In genomic region chr22:38228326-38228872, GRCh38 we compare ENCODE assay signal across 14 cellular contexts. TPM values are rescaled to one million over a fixed set of nuclear protein-coding genes. Genes with fewer than 3 reads are reported as not detected.
DNase-seq lines count a peak whose midpoint lies in the region; ATAC-seq and TF ChIP-seq lines count a peak whose summit lies in the region.
"Had no signal": no experiment of that assay in that cellular context is flagged by ENCODE, and none has a peak within 500 bp of the region (broad histone marks: within the 10 kb centered on the region; RNA-seq: fewer than 3 reads in every experiment).

No MANE protein-coding gene starts in this region.

- peak overlapping the region; percentile 4 for H3K4me2 ChIP-seq in neural progenitor cell

- peaks cover 3% of the 10 kb centered on the region for H4K20me1 ChIP-seq in neural progenitor cell (ENCODE audit: low read depth)

- H3K27me3 ChIP-seq in left ventricle myocardium inferior (ENCODE audit: low read depth): no peaks in the 10 kb centered on the region
- H3K27me3 ChIP-seq in neural progenitor cell: no peaks in the 10 kb centered on the region

- no peaks in the 10 kb centered on the region for H3F3A ChIP-seq in neural progenitor cell (ENCODE audit: low read depth)

- H3K4me3 ChIP-seq in left ventricle myocardium inferior (no peak overlapping the region), neural progenitor cell (no peak overlapping the region)
- H3K4me3 ChIP-seq: GM12878, SK-N-MC had no signal

- no peaks in the 10 kb centered on the region for H3K9me3 Mint-ChIP-seq in effector memory CD8-positive, alpha-beta T cell
- no peaks in the 10 kb centered on the region for H3K9me3 Mint-ChIP-seq in neural progenitor cell

- ATAC-seq in left ventricle myocardium superior (no peak), GM21576 (IDR thresholded peaks at IDR 0.05; ENCODE audit: unreplicated experiment) (no peak), HG03135 (IDR thresholded peaks at IDR 0.05; ENCODE audit: unreplicated experiment) (no peak)
- ATAC-seq in effector memory CD8-positive, alpha-beta T cell (replicated peaks): no peak
- ATAC-seq: GM12878, left lobe of liver had no signal

- TF ChIP-seq CTCF in left ventricle myocardium inferior (IDR thresholded peaks at IDR 0.05; ENCODE audit: borderline replicate concordance) (no peak), neural progenitor cell (IDR thresholded peaks at IDR 0.05) (no peak)

- H3K9ac ChIP-seq in neural progenitor cell: no peak overlapping the region

- no peaks in the 10 kb centered on the region for H3K9me3 ChIP-seq in left ventricle myocardium inferior (replicated peaks)
- no peaks in the 10 kb centered on the region for H3K9me3 ChIP-seq in neural progenitor cell (ENCODE audit: low read depth)

- H3K27ac ChIP-seq in left ventricle myocardium inferior (replicated peaks) (peak overlapping the region; percentile 86), neural progenitor cell (no peak overlapping the region)
- H3K27ac ChIP-seq: SK-N-MC had no signal

- H3K27me3 Mint-ChIP-seq in effector memory CD8-positive, alpha-beta T cell: no peaks in the 10 kb centered on the region
- peaks cover 2% of the 10 kb centered on the region for H3K27me3 Mint-ChIP-seq in neural progenitor cell (ENCODE audit: insufficient read depth, low read depth)
- H3K27me3 Mint-ChIP-seq: B cell had no signal

- DNase-seq in left ventricle myocardium inferior: no peak
- no peak for DNase-seq in left ventricle myocardium superior
- no peak for DNase-seq in effector memory CD8-positive, alpha-beta T cell
- DNase-seq in neural progenitor cell (ENCODE audit: low spot score): no peak
- no peak for DNase-seq in activated CD4-positive, alpha-beta T cell treated with anti-CD3 and anti-CD28 coated beads for 48 hours
- no peak for DNase-seq in DMS 273 (lab: John Stamatoyannopoulos, UW; ENCODE audit: unreplicated experiment)
- DNase-seq: GOT3, NCI-H2029 treated with DMSO at 0.1 percent for 48 hours had no signal

- peaks cover 0 to 18% of the 10 kb centered on the region in 2 donors for H3K4me1 Mint-ChIP-seq in effector memory CD8-positive, alpha-beta T cell (ENCODE audit: low read depth in 2 of 2)
- H3K4me1 Mint-ChIP-seq in neural progenitor cell: peaks cover 4% of the 10 kb centered on the region
- H3K4me1 Mint-ChIP-seq: B cell had no signal

- H3K4me3 Mint-ChIP-seq in effector memory CD8-positive, alpha-beta T cell: peak overlapping the region in 1 of 2 donors; percentile 24
- no peak overlapping the region for H3K4me3 Mint-ChIP-seq in neural progenitor cell
- H3K4me3 Mint-ChIP-seq: B cell had no signal

- H3K27ac Mint-ChIP-seq in effector memory CD8-positive, alpha-beta T cell: peak overlapping the region; percentile 81 to 84
- H3K27ac Mint-ChIP-seq in neural progenitor cell: peak overlapping the region; percentile 43
- H3K27ac Mint-ChIP-seq: B cell had no signal

- H3K36me3 ChIP-seq in left ventricle myocardium inferior (peaks cover 62% of the 10 kb centered on the region), neural progenitor cell (no peaks in the 10 kb centered on the region)

- H3K4me1 ChIP-seq in left ventricle myocardium inferior (peaks cover 47% of the 10 kb centered on the region), neural progenitor cell (peaks cover 10% of the 10 kb centered on the region)

- H3K36me3 Mint-ChIP-seq in effector memory CD8-positive, alpha-beta T cell (ENCODE audit: insufficient read depth): peaks cover 27% of the 10 kb centered on the region
- H3K36me3 Mint-ChIP-seq in neural progenitor cell: peaks cover 19% of the 10 kb centered on the region

- H3K79me2 ChIP-seq in neural progenitor cell (ENCODE audit: low read depth): no peaks in the 10 kb centered on the region

- intact Hi-C loops in left ventricle myocardium inferior (cut with micrococcal nuclease): no loop called here
- intact Hi-C loops in left ventricle myocardium superior (cut with micrococcal nuclease): no loop called here

- no peak overlapping the region for H2AFZ ChIP-seq in neural progenitor cell (replicated peaks)

RNA-seq across cellular contexts. Expression of gene MAFF, which starts 26.6 kb away (rescaled TPM):
- total RNA-seq in left ventricle myocardium inferior: 4.7 TPM
- total RNA-seq in left ventricle myocardium superior: 5.3 TPM
- 0.90 and 4.2 TPM in 2 replicates for total RNA-seq in neural progenitor cell (ENCODE audit: low replicate concordance)

RNA-seq across cellular contexts. Expression of gene TMEM184B, which starts 44.4 kb away (rescaled TPM):
- total RNA-seq in left ventricle myocardium inferior: 50.6 TPM
- 42.8 TPM for total RNA-seq in left ventricle myocardium superior
- 26.5 and 43.3 TPM in 2 replicates for total RNA-seq in neural progenitor cell (ENCODE audit: low replicate concordance)

RNA-seq across cellular contexts. Expression of gene PLA2G6, which starts 46.8 kb away (rescaled TPM):
- total RNA-seq in left ventricle myocardium inferior: 14.1 TPM
- total RNA-seq in left ventricle myocardium superior: 17.0 TPM
- total RNA-seq in neural progenitor cell (ENCODE audit: low replicate concordance): 20.1 and 29.4 TPM in 2 replicates
